15 cellular contexts compared by ENCODE assay signal in the genomic region with DNA sequence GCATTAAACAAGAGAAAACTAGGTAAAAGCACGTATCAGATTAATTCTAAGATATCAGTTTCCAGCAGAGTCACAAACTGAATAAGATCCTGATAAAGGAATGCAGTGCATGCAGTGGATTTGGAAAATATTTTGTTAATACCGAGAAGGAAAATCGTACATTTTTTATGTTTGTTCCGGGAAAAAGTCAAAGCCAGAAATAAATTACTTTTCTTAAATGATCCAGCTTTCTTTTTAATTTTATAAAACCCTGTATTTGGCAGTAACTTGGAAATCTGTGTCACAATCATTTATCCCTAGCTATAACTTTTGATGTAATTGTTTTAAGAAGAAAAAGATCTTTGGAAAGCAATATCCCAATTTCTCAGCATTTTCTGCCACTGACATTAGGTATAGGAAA. TPM values are rescaled to one million over a fixed set of nuclear protein-coding genes. Genes with fewer than 3 reads are reported as not detected.
DNase-seq lines count a peak whose midpoint lies in the region; ATAC-seq and TF ChIP-seq lines count a peak whose summit lies in the region.
"Had no signal": no experiment of that assay in that cellular context is flagged by ENCODE, and none has a peak within 500 bp of the region (broad histone marks: within the 10 kb centered on the region; RNA-seq: fewer than 3 reads in every experiment).

No MANE protein-coding gene starts in this region.

- H3K36me3 ChIP-seq in SJSA1 (no peaks in the 10 kb centered on the region), stomach (no peaks in the 10 kb centered on the region), neural progenitor cell (no peaks in the 10 kb centered on the region)

- H3K4me1 ChIP-seq in SJSA1 (replicated peaks) (peaks cover 41% of the 10 kb centered on the region), stomach (peaks cover 15 to 34% (median 26%) of the 10 kb centered on the region in 4 donors), neural progenitor cell (peaks cover 38% of the 10 kb centered on the region)

- TF ChIP-seq CTCF in dorsolateral prefrontal cortex (IDR thresholded peaks at IDR 0.05 in 54 of 56, conservative IDR thresholded peaks at IDR 0.05 in 2 of 56; ENCODE audit: low read depth in 1 of 56, partially characterized antibody in 56 of 56): no peak
- no peak for TF ChIP-seq CTCF in stomach (IDR thresholded peaks at IDR 0.05)
- TF ChIP-seq CTCF in neural progenitor cell (IDR thresholded peaks at IDR 0.05): no peak

- no peak overlapping the region for H3K4me2 ChIP-seq in neural progenitor cell

- H3K9me3 ChIP-seq in SJSA1 (replicated peaks) (no peaks in the 10 kb centered on the region), stomach (no peaks in the 10 kb centered on the region), neural progenitor cell (ENCODE audit: low read depth) (no peaks in the 10 kb centered on the region)

- H3F3A ChIP-seq in neural progenitor cell (ENCODE audit: low read depth): no peaks in the 10 kb centered on the region

- H3K27ac ChIP-seq in SJSA1 (peak overlapping the region; percentile 31), dorsolateral prefrontal cortex (peak overlapping the region in 30 of 59 donors; percentile 1 to 83 (median 45)), stomach (peak overlapping the region in 4 of 5 donors; percentile 21 to 79 (median 58)), neural progenitor cell (no peak overlapping the region)

- H3K4me3 ChIP-seq in SJSA1 (peak overlapping the region; percentile 37), dorsolateral prefrontal cortex (peak overlapping the region in 52 of 59 donors; percentile 0 to 67 (median 46)), stomach (peak overlapping the region in 2 of 4 donors; percentile 22 to 31), neural progenitor cell (no peak overlapping the region)

- intact Hi-C loops in dorsolateral prefrontal cortex (cut with DNase I) (no loop called here), stomach (cut with DNase I; ENCODE audit: low total_unique reads) (no loop called here)

- H3K36me3 Mint-ChIP-seq in immature natural killer cell: no peaks in the 10 kb centered on the region
- H3K36me3 Mint-ChIP-seq in neural progenitor cell: no peaks in the 10 kb centered on the region
- H3K36me3 Mint-ChIP-seq: CD8-positive, alpha-beta T cell; T-cell had no signal

- H3K4me1 Mint-ChIP-seq in immature natural killer cell (no peaks in the 10 kb centered on the region), neural progenitor cell (peaks cover 35% of the 10 kb centered on the region)

- no peaks in the 10 kb centered on the region for H4K20me1 ChIP-seq in neural progenitor cell (ENCODE audit: low read depth)

- DNase-seq in SJSA1 (ENCODE audit: low read depth in 1 of 2, low spot score in 2 of 2) (peak in 1 of 2 experiments; percentile 19), dorsolateral prefrontal cortex (no peak), lung microvascular endothelial cell (ENCODE audit: low read depth in 2 of 2) (peak; percentile 17 to 29), stomach (no peak), immature natural killer cell (no peak), neural progenitor cell (ENCODE audit: low spot score) (no peak)
- DNase-seq: activated CD4-positive, alpha-beta T cell treated with anti-CD3 and anti-CD28 coated beads for 48 hours; activated T-cell treated with anti-CD3 and anti-CD28 coated beads, Interleukin-2, amount 50 U/mL, for 72 hours; CD8-positive, alpha-beta T cell; head of caudate nucleus; NCI-H2227 treated with DMSO at 0.1 percent for 48 hours; T-cell had no signal

- H3K27ac Mint-ChIP-seq in immature natural killer cell (no peak overlapping the region), neural progenitor cell (no peak overlapping the region)
- H3K27ac Mint-ChIP-seq: activated T-cell treated with anti-CD3 and anti-CD28 coated beads, Interleukin-2, amount 50 U/mL, for 72 hours; CD8-positive, alpha-beta T cell; T-cell had no signal

- H3K9ac ChIP-seq in neural progenitor cell: no peak overlapping the region

- no peaks in the 10 kb centered on the region for H3K27me3 ChIP-seq in SJSA1 (replicated peaks)
- H3K27me3 ChIP-seq in dorsolateral prefrontal cortex: peaks cover 0 to 28% (median 3%) of the 10 kb centered on the region in 45 donors
- no peaks in the 10 kb centered on the region for H3K27me3 ChIP-seq in stomach
- no peaks in the 10 kb centered on the region for H3K27me3 ChIP-seq in neural progenitor cell

- H3K4me3 Mint-ChIP-seq in immature natural killer cell (no peak overlapping the region), neural progenitor cell (no peak overlapping the region)
- H3K4me3 Mint-ChIP-seq: CD8-positive, alpha-beta T cell had no signal

- ATAC-seq in GM21447 (IDR thresholded peaks at IDR 0.05; ENCODE audit: unreplicated experiment) (no peak), HG02852 (IDR thresholded peaks at IDR 0.05; ENCODE audit: unreplicated experiment) (no peak)
- ATAC-seq: activated T-cell treated with anti-CD3 and anti-CD28 coated beads, Interleukin-2, amount 50 U/mL, for 72 hours; CD8-positive, alpha-beta T cell; T-cell had no signal

- TF ChIP-seq POLR2A in stomach (IDR thresholded peaks at IDR 0.05): no peak

- H3K79me2 ChIP-seq in neural progenitor cell (ENCODE audit: low read depth): no peaks in the 10 kb centered on the region

- no peak for TF ChIP-seq EP300 in stomach (IDR thresholded peaks at IDR 0.05)

- H3K9me3 Mint-ChIP-seq in immature natural killer cell: no peaks in the 10 kb centered on the region
- no peaks in the 10 kb centered on the region for H3K9me3 Mint-ChIP-seq in neural progenitor cell
- H3K9me3 Mint-ChIP-seq: activated T-cell treated with anti-CD3 and anti-CD28 coated beads, Interleukin-2, amount 50 U/mL, for 72 hours; CD8-positive, alpha-beta T cell; T-cell had no signal

- H2AFZ ChIP-seq in neural progenitor cell (replicated peaks): no peak overlapping the region

- 18 to 38% (median 22%) methylated on average over 4 of the region's 4 CpGs for WGBS in stomach, 5 donors

- H3K27me3 Mint-ChIP-seq in immature natural killer cell (ENCODE audit: low read depth in 3 of 3): peaks cover 6 to 11% (median 10%) of the 10 kb centered on the region in 3 donors
- peaks cover 3% of the 10 kb centered on the region for H3K27me3 Mint-ChIP-seq in neural progenitor cell (ENCODE audit: insufficient read depth, low read depth)

RNA-seq across cellular contexts. Expression of a gene that starts 1.0 kb away (rescaled TPM):
- total RNA-seq in SJSA1 (2014; rRNA removed; shearing (Covaris generic)): 3.1 and 9.9 TPM in 2 replicates
- total RNA-seq in dorsolateral prefrontal cortex: 10 to 100 TPM in 16 of 120 experiments, 1 to 10 TPM in 104; 2.2 to 18.4 (median 6.4) TPM
- total RNA-seq in lung microvascular endothelial cell: 22.2 and 30.3 TPM in 2 replicates
- 10 to 100 TPM in 1 of 5 donors, 1 to 10 TPM in 4; 1.2 to 16.2 (median 4.6) TPM for total RNA-seq in stomach
- polyA plus RNA-seq in stomach: 10 to 100 TPM in 1 of 3 donors, 1 to 10 TPM in 2; 1.8 to 15.0 (median 2.6) TPM
- not detected for polyA plus RNA-seq in immature natural killer cell
- total RNA-seq in neural progenitor cell (ENCODE audit: low replicate concordance): not detected in 2 replicates
- total RNA-seq: activated T-cell treated with anti-CD3 and anti-CD28 coated beads, Interleukin-2, amount 50 U/mL, for 72 hours; CD8-positive, alpha-beta T cell; OCI-LY7 had no signal

Comparison
In these comparisons a context has a peak if more than half of its experiments do, and no peak if none do; other contexts are left out.
1. DNase-seq: peak in lung microvascular endothelial cell (2 of 2); none in dorsolateral prefrontal cortex (0 of 10), stomach (single experiment), immature natural killer cell (0 of 3) and neural progenitor cell (single experiment).